Comparison of ENCODE assay signal across 1 cellular context in the genomic region with DNA sequence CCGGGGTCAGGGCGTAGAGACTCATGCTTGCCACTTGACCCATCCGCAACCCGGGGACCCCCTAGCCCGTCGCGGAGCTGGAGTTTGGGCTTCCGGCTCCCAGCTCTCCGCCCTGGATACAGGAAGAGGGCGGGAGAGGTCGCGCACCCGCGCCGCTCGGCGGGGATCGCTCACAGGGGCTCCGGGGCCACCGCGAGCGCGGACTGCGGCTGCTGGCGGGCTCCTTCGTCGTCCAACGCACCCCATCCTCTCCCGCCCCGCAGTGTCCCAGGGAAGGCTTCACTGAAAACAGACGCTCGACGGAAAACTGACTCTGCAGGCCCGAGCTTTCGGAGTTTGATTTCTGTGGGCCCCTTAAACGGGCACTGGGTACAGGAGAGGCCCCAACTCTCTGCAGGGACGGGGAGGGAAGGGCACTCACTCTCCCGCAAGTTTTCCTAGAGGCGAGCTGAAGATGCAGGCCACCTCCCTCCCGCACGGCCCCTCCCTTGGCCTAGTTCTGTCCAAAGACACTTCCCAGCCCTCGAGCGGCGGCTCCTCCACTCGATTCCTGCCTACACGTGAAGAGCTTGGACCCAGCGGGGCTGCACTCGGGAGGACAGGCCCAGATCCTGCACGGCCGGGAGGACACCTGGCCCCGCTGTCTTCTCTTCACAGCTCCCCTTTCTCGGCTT.
TF ChIP-seq lines count a peak whose summit lies in the region.

No MANE protein-coding gene starts in this region.

TF ChIP-seq in GM12878, 131 proteins besides CTCF, POLR2A, EP300 and RAD21:
- TF ChIP-seq CHD2 (IDR thresholded peaks at IDR 0.05; ENCODE audit: borderline replicate concordance, low read depth, low read length), result no peak
- TF ChIP-seq TCF12 (IDR thresholded peaks at IDR 0.05; ENCODE audit: low read depth, low read length), result no peak
- peak; percentile 75 for TF ChIP-seq SUZ12 (IDR thresholded peaks at IDR 0.05; ENCODE audit: unreplicated experiment)
- TF ChIP-seq SMC3 (IDR thresholded peaks at IDR 0.05; ENCODE audit: borderline replicate concordance, low read length), result no peak
- TF ChIP-seq EZH2 (IDR thresholded peaks at IDR 0.05; ENCODE audit: borderline replicate concordance, control insufficient read depth, low read depth, low read length), result 0 out of 2 replicates have a peak, but pooled peaks have one; percentile 25
- no peak for TF ChIP-seq TCF7 (IDR thresholded peaks at IDR 0.05; ENCODE audit: borderline replicate concordance)
- TF ChIP-seq SREBF1 (IDR thresholded peaks at IDR 0.05; ENCODE audit: low read length), result no peak
